Comparison of ENCODE assay signal across 14 cellular contexts in the genomic region with DNA sequence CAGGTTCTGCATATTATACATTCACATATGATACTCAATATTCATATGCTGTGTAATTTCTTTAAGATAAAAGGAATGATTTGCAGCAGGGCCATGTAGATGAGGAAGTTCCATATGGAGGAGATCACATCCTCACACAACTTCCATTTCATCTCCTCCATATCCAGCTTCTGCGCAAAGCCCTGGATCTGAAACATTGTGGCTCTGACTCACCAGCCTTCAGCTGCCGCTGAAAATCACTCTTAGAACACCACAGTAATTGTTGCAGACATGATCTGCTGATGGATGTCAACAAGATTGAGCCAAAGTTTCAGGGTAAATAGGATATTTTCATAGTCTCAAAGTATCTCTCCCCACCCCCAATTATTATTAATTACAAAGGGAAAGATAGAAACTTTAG. TPM values are rescaled to one million over a fixed set of nuclear protein-coding genes. Genes with fewer than 3 reads are reported as not detected.
DNase-seq lines count a peak whose midpoint lies in the region; TF ChIP-seq lines count a peak whose summit lies in the region.
"Had no signal": no experiment of that assay in that cellular context is flagged by ENCODE, and none has a peak within 500 bp of the region (broad histone marks: within the 10 kb centered on the region; RNA-seq: fewer than 3 reads in every experiment).

No MANE protein-coding gene starts in this region.

- WGBS in esophagus muscularis mucosa = 100% methylated on average over 2 of the region's 2 CpGs

- TF ChIP-seq POLR2A in esophagus muscularis mucosa (IDR thresholded peaks at IDR 0.05; ENCODE audit: low read depth) = no peak

- no peak for TF ChIP-seq CTCF in neural cell (IDR thresholded peaks at IDR 0.05; ENCODE audit: poor library complexity, severe bottlenecking)
- TF ChIP-seq CTCF in esophagus muscularis mucosa (IDR thresholded peaks at IDR 0.05) = no peak

- H3K9ac ChIP-seq in neural cell (ENCODE audit: low read length) = no peak overlapping the region
- H3K9ac ChIP-seq: BLaER1, GM23248 had no signal

- no peak overlapping the region for H3K4me2 ChIP-seq in neural cell (ENCODE audit: low read length)
- H3K4me2 ChIP-seq: BLaER1 had no signal

- TF ChIP-seq RAD21 in neural cell (conservative IDR thresholded peaks at IDR 0.05) = no peak

- H3K9me3 ChIP-seq in neural cell (ENCODE audit: low read length) (no peaks in the 10 kb centered on the region), esophagus muscularis mucosa (peaks cover 0 to 5% (median 0%) of the 10 kb centered on the region in 4 donors)

- TF ChIP-seq EP300 in neural cell (conservative IDR thresholded peaks at IDR 0.05; ENCODE audit: poor library complexity, severe bottlenecking) (peak; percentile 13), esophagus muscularis mucosa (IDR thresholded peaks at IDR 0.05) (no peak)

- DNase-seq in Ammon's horn (ENCODE audit: low spot score) = peak; percentile 66
- DNase-seq in astrocyte of the hippocampus (ENCODE audit: low read depth, low spot score) = peak; percentile 30
- peak; percentile 24 for DNase-seq in foreskin melanocyte
- no peak for DNase-seq in esophagus muscularis mucosa (ENCODE audit: extremely low spot score)
- DNase-seq in stimulated activated CD4-positive, alpha-beta T cell treated with anti-CD3 and anti-CD28 coated beads, Interleukin-4, amount 100 ng/mL, for 1 hour = no peak
- no peak for DNase-seq in activated naive CD4-positive, alpha-beta T cell (lab: John Stamatoyannopoulos, UW)
- DNase-seq in NCI-H1092 (lab: John Stamatoyannopoulos, UW) = no peak
- DNase-seq: CD8-positive, alpha-beta memory T cell; DMS53; GF-D8; GM23248 had no signal

- H4K20me1 ChIP-seq in neural cell (ENCODE audit: insufficient read depth) = no peaks in the 10 kb centered on the region
- H4K20me1 ChIP-seq: BLaER1 had no signal

- H3K36me3 ChIP-seq in neural cell (ENCODE audit: insufficient read depth, low read length) (no peaks in the 10 kb centered on the region), esophagus muscularis mucosa (no peaks in the 10 kb centered on the region)
- H3K36me3 ChIP-seq: BLaER1 had no signal

- H3K27ac ChIP-seq in neural cell (ENCODE audit: low read length) (no peak overlapping the region), esophagus muscularis mucosa (replicated peaks in 1 of 4) (no peak overlapping the region)
- H3K27ac ChIP-seq: 22Rv1, BLaER1, GM23248 had no signal

- H3K4me1 ChIP-seq in esophagus muscularis mucosa = no peaks in the 10 kb centered on the region
- H3K4me1 ChIP-seq: BLaER1 had no signal

- H3K9me2 ChIP-seq in neural cell (ENCODE audit: insufficient read depth, low read length) = no peaks in the 10 kb centered on the region

- no peak overlapping the region for H3K4me3 ChIP-seq in neural cell (ENCODE audit: low read length)
- H3K4me3 ChIP-seq in esophagus muscularis mucosa = no peak overlapping the region
- H3K4me3 ChIP-seq: BLaER1, GM23248 had no signal

- H3K79me2 ChIP-seq in neural cell (replicated peaks; ENCODE audit: insufficient read depth, low read length) = no peaks in the 10 kb centered on the region

- H2AFZ ChIP-seq in neural cell (ENCODE audit: low read depth, low read length) = no peak overlapping the region
- H2AFZ ChIP-seq: GM23248 had no signal

- no peaks in the 10 kb centered on the region for H3F3A ChIP-seq in neural cell (ENCODE audit: insufficient read depth, low read length, poor library complexity, severe bottlenecking)

- intact Hi-C loops in esophagus muscularis mucosa (cut with DNase I) = no loop called here

- H3K27me3 ChIP-seq in neural cell (ENCODE audit: insufficient read depth, low read depth, low read length) (no peaks in the 10 kb centered on the region), esophagus muscularis mucosa (no peaks in the 10 kb centered on the region)
- H3K27me3 ChIP-seq: BLaER1 had no signal

TF ChIP-seq in neural cell, 6 proteins besides CTCF, POLR2A, EP300 and RAD21:
- TF ChIP-seq MXI1 (conservative IDR thresholded peaks at IDR 0.05; ENCODE audit: poor library complexity, severe bottlenecking) = no peak
- TF ChIP-seq POLR2AphosphoS5 (IDR thresholded peaks at IDR 0.05) = no peak
- TF ChIP-seq SMC3 (conservative IDR thresholded peaks at IDR 0.05; ENCODE audit: poor library complexity) = no peak
- TF ChIP-seq REST (IDR thresholded peaks at IDR 0.05; ENCODE audit: borderline replicate concordance) = no peak
- TF ChIP-seq EZH2 (IDR thresholded peaks at IDR 0.05; ENCODE audit: borderline replicate concordance, insufficient read depth, low read length, poor library complexity, severe bottlenecking) = no peak
- no peak for TF ChIP-seq TAF1 (IDR thresholded peaks at IDR 0.05; ENCODE audit: low read depth)

RNA-seq across cellular contexts. Expression of gene PXDC1, which starts 57.6 kb away (rescaled TPM):
- polyA plus RNA-seq in neural cell = 3.9 and 4.2 TPM in 2 replicates
- 3.2 and 3.9 TPM in 2 replicates for polyA minus RNA-seq in neural cell
- total RNA-seq in esophagus muscularis mucosa = 100 to 1,000 TPM; 111 to 232 (median 165) TPM
- polyA plus RNA-seq: CD8-positive, alpha-beta memory T cell had no signal

Comparison
In these comparisons a context has a peak if more than half of its experiments do, and no peak if none do; other contexts are left out.
1. DNase-seq: peak in Ammon's horn (single experiment), astrocyte of the hippocampus (single experiment) and foreskin melanocyte (single experiment); none in esophagus muscularis mucosa (single experiment), stimulated activated CD4-positive, alpha-beta T cell treated with anti-CD3 and anti-CD28 coated beads, Interleukin-4, amount 100 ng/mL, for 1 hour (single experiment), activated naive CD4-positive, alpha-beta T cell (0 of 4) and NCI-H1092 (single experiment).